1 cellular context compared by ENCODE assay signal in genomic region chr14:105022276-105022670, GRCh38.
TF ChIP-seq lines count a peak whose summit lies in the region.

No MANE protein-coding gene starts in this region.

TF ChIP-seq in GM12878, 131 proteins besides CTCF, POLR2A, EP300 and RAD21:
- no peak for TF ChIP-seq MEF2A (IDR thresholded peaks at IDR 0.05; ENCODE audit: insufficient read depth, low read depth, low read length)
- TF ChIP-seq SIX5 (IDR thresholded peaks at IDR 0.05; ENCODE audit: low read depth, low read length, severe bottlenecking): no peak
- no peak for TF ChIP-seq EGR1 (IDR thresholded peaks at IDR 0.05; ENCODE audit: borderline replicate concordance in 1 of 2, low read depth in 2 of 2, low read length in 2 of 2)
- TF ChIP-seq GABPA (IDR thresholded peaks at IDR 0.05; ENCODE audit: low read depth): no peak
- TF ChIP-seq PAX5 (IDR thresholded peaks at IDR 0.05; ENCODE audit: borderline replicate concordance, low read depth, low read length): no peak
- TF ChIP-seq MYC (IDR thresholded peaks at IDR 0.05; ENCODE audit: insufficient read depth, insufficient read length, insufficient replicate concordance, low read length, severe bottlenecking): no peak
- no peak for TF ChIP-seq CHD1 (IDR thresholded peaks at IDR 0.05; ENCODE audit: low read depth, low read length)
- TF ChIP-seq IRF4 (IDR thresholded peaks at IDR 0.05; ENCODE audit: low read depth, low read length): no peak
- TF ChIP-seq NR2C1 (IDR thresholded peaks at IDR 0.05): no peak
- no peak for TF ChIP-seq ETV6 (conservative IDR thresholded peaks at IDR 0.05 in 1 of 2, IDR thresholded peaks at IDR 0.05 in 1 of 2; ENCODE audit: borderline replicate concordance in 1 of 2, low read depth in 1 of 2)
- TF ChIP-seq SMAD5 (IDR thresholded peaks at IDR 0.05; ENCODE audit: low read depth): no peak
- no peak for TF ChIP-seq IKZF2 (IDR thresholded peaks at IDR 0.05)
- TF ChIP-seq USF1 (IDR thresholded peaks at IDR 0.05; ENCODE audit: borderline replicate concordance, extremely low read length, insufficient read depth, low read depth, low read length): no peak
- TF ChIP-seq RFX5 (IDR thresholded peaks at IDR 0.05; ENCODE audit: low read depth, low read length): no peak
- no peak for TF ChIP-seq CBX5 (IDR thresholded peaks at IDR 0.05; ENCODE audit: low read depth)
- no peak for TF ChIP-seq KDM1A (IDR thresholded peaks at IDR 0.05; ENCODE audit: borderline replicate concordance)
- no peak for TF ChIP-seq TARDBP (IDR thresholded peaks at IDR 0.05; ENCODE audit: borderline replicate concordance)
- TF ChIP-seq NBN (IDR thresholded peaks at IDR 0.05): no peak
- TF ChIP-seq CBX3 (IDR thresholded peaks at IDR 0.05; ENCODE audit: borderline replicate concordance, low read depth): no peak
